In the genomic region with DNA sequence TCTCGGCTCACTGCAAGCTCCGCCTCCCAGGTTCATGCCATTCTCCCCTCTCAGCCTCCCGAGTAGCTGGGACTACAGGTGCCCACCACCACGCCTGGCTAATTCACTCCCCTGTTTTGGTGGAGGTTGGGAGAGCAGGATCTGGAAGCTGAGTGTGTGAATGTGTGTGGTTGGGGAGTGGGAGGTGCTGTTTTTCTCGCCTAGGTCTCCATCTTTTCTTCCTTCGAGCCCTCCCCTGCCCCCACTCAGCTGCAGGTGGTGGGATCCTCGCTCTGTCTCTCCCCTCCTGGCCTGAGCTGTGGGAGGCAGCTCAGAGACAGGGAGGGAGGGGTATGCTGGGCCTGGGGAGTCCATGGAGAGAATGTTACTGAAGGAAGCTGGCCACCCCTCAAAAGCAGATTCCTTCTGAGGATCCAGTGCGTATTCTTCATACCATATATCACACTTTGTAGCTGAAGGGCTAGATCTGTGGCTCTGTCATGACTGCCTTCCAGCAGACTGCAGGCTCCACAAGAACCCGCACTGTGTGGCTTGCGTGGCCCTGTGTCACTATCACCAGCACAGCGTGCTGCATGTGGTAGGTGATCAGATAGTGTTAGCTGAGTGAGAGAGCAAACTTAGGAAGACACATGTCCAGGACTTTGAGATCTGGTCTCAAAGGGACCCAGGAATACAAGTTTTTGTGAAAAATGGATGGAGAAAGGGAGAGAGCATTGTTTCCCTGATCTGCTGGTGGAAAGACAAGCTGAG, we compare ENCODE assay signal across 29 cellular contexts. TPM values are rescaled to one million over a fixed set of nuclear protein-coding genes. Genes with fewer than 3 reads are reported as not detected.
"Had no signal": no experiment of that assay in that cellular context is flagged by ENCODE, and none has a peak within 500 bp of the region (broad histone marks: within the 10 kb centered on the region; RNA-seq: fewer than 3 reads in every experiment).

No MANE protein-coding gene starts in this region.

- H3K9me3 Mint-ChIP-seq: naive thymus-derived CD8-positive, alpha-beta T cell; neural crest cell; stimulated activated naive B cell treated with anti-CD40 and anti-IgM and Interleukin-4, amounts not matched to agents 10 μg/mL and 1 μg/mL and 100 μg/mL, for 72 hours; stimulated activated naive CD8-positive, alpha-beta T cell treated with anti-CD3 and anti-CD28 coated beads, Interleukin-15, amount 100 ng/mL, for 72 hours had no signal

- H3K27me3 ChIP-seq: pancreas, right lobe of liver had no signal

- H3K36me3 ChIP-seq: colonic mucosa, gastrocnemius medialis, heart right ventricle, pancreas, prostate gland, right lobe of liver, thoracic aorta, transverse colon had no signal

- H3K27ac ChIP-seq: colonic mucosa, gastrocnemius medialis, heart right ventricle, pancreas, prostate gland, right lobe of liver, thoracic aorta, transverse colon had no signal

- H3K4me1 ChIP-seq: colonic mucosa, gastrocnemius medialis, heart right ventricle, pancreas, prostate gland, right lobe of liver had no signal

- H3K4me1 Mint-ChIP-seq: naive thymus-derived CD8-positive, alpha-beta T cell; neural crest cell; stimulated activated naive B cell treated with anti-CD40 and anti-IgM and Interleukin-4, amounts not matched to agents 10 μg/mL and 1 μg/mL and 100 μg/mL, for 72 hours; stimulated activated naive CD8-positive, alpha-beta T cell treated with anti-CD3 and anti-CD28 coated beads, Interleukin-15, amount 100 ng/mL, for 72 hours had no signal

- DNase-seq: cerebellar nuclear complex; colonic mucosa; effector CD4-positive, alpha-beta T cell; heart right ventricle; hypothalamus; mammary epithelial cell; mucosa of descending colon; nucleus accumbens; pancreas; stimulated activated CD4-positive, alpha-beta T cell treated with anti-CD3 and anti-CD28 coated beads, Interleukin-15, amount 100 ng/mL, for 24 hours; stimulated activated CD4-positive, alpha-beta T cell treated with anti-CD3 and anti-CD28 coated beads, Interleukin-2, amount 100 ng/mL, for 24 hours; stimulated activated CD4-positive, alpha-beta T cell treated with anti-CD3 and anti-CD28 coated beads, Interleukin-4, amount 100 ng/mL, for 4 hours; stimulated activated naive B cell treated with anti-CD40 and anti-IgM and Interleukin-4, amounts not matched to agents 10 μg/mL and 1 μg/mL and 100 μg/mL, for 72 hours; stimulated activated naive CD8-positive, alpha-beta T cell treated with anti-CD3 and anti-CD28 coated beads, Interleukin-15, amount 100 ng/mL, for 72 hours; transverse colon had no signal

- H3K27ac Mint-ChIP-seq: stimulated activated naive B cell treated with anti-CD40 and anti-IgM and Interleukin-4, amounts not matched to agents 10 μg/mL and 1 μg/mL and 100 μg/mL, for 72 hours had no signal

- FAIRE-seq: islet of Langerhans, pancreas had no signal

- H3K4me3 Mint-ChIP-seq: naive thymus-derived CD8-positive, alpha-beta T cell; neural crest cell; stimulated activated naive B cell treated with anti-CD40 and anti-IgM and Interleukin-4, amounts not matched to agents 10 μg/mL and 1 μg/mL and 100 μg/mL, for 72 hours; stimulated activated naive CD8-positive, alpha-beta T cell treated with anti-CD3 and anti-CD28 coated beads, Interleukin-15, amount 100 ng/mL, for 72 hours had no signal

- H3K36me3 Mint-ChIP-seq: naive thymus-derived CD8-positive, alpha-beta T cell; stimulated activated naive B cell treated with anti-CD40 and anti-IgM and Interleukin-4, amounts not matched to agents 10 μg/mL and 1 μg/mL and 100 μg/mL, for 72 hours had no signal

- ATAC-seq: esophagus mucosa; gastrocnemius medialis; heart right ventricle; left lobe of liver; mucosa of descending colon; naive thymus-derived CD8-positive, alpha-beta T cell; right lobe of liver; stimulated activated naive B cell treated with anti-CD40 and anti-IgM and Interleukin-4, amounts not matched to agents 10 μg/mL and 1 μg/mL and 100 μg/mL, for 72 hours; stimulated activated naive CD8-positive, alpha-beta T cell treated with anti-CD3 and anti-CD28 coated beads, Interleukin-15, amount 100 ng/mL, for 72 hours had no signal

- H3K4me3 ChIP-seq: colonic mucosa, gastrocnemius medialis, heart right ventricle, mucosa of descending colon, pancreas, prostate gland, right lobe of liver, thoracic aorta, transverse colon had no signal

- H3K9me3 ChIP-seq: colonic mucosa, gastrocnemius medialis, heart right ventricle, mucosa of descending colon, pancreas, prostate gland, right lobe of liver, thoracic aorta, transverse colon had no signal

RNA-seq across cellular contexts. Expression of a gene that starts 2.8 kb away (rescaled TPM):
- total RNA-seq: colonic mucosa; dermis microvascular lymphatic vessel endothelial cell; esophagus mucosa; fibroblast of villous mesenchyme; heart right ventricle; left lobe of liver; mucosa of descending colon; naive thymus-derived CD8-positive, alpha-beta T cell; neural crest cell; pancreas; renal cortical epithelial cell; right lobe of liver; subcutaneous adipose tissue; thoracic aorta; transverse colon; ureter had no signal
- polyA plus RNA-seq: heart right ventricle; naive thymus-derived CD8-positive, alpha-beta T cell; pancreas had no signal

RNA-seq across cellular contexts. Expression of a gene that starts 27.1 kb away (rescaled TPM):
- total RNA-seq: esophagus mucosa; fibroblast of villous mesenchyme; gastrocnemius medialis; heart right ventricle; mucosa of descending colon; naive thymus-derived CD8-positive, alpha-beta T cell; neural crest cell; renal cortical epithelial cell; subcutaneous adipose tissue; transverse colon; ureter had no signal
- polyA plus RNA-seq: heart right ventricle; naive thymus-derived CD8-positive, alpha-beta T cell had no signal

RNA-seq across cellular contexts. Expression of a gene that starts 44.0 kb away (rescaled TPM):
- total RNA-seq: esophagus mucosa; left lobe of liver; naive thymus-derived CD8-positive, alpha-beta T cell; neural crest cell; right lobe of liver had no signal
- polyA plus RNA-seq: naive thymus-derived CD8-positive, alpha-beta T cell had no signal

RNA-seq across cellular contexts. Expression of a gene that starts 48.9 kb away (rescaled TPM):
- total RNA-seq: colonic mucosa; dermis microvascular lymphatic vessel endothelial cell; esophagus mucosa; fibroblast of villous mesenchyme; gastrocnemius medialis; heart right ventricle; left lobe of liver; mammary epithelial cell; mucosa of descending colon; naive thymus-derived CD8-positive, alpha-beta T cell; neural crest cell; pancreas; prostate gland; renal cortical epithelial cell; right lobe of liver; subcutaneous adipose tissue; thoracic aorta; transverse colon; ureter had no signal
- polyA plus RNA-seq: heart right ventricle; mammary epithelial cell; naive thymus-derived CD8-positive, alpha-beta T cell; pancreas had no signal
